Comparison of ENCODE assay signal across 8 cellular contexts in the genomic region with DNA sequence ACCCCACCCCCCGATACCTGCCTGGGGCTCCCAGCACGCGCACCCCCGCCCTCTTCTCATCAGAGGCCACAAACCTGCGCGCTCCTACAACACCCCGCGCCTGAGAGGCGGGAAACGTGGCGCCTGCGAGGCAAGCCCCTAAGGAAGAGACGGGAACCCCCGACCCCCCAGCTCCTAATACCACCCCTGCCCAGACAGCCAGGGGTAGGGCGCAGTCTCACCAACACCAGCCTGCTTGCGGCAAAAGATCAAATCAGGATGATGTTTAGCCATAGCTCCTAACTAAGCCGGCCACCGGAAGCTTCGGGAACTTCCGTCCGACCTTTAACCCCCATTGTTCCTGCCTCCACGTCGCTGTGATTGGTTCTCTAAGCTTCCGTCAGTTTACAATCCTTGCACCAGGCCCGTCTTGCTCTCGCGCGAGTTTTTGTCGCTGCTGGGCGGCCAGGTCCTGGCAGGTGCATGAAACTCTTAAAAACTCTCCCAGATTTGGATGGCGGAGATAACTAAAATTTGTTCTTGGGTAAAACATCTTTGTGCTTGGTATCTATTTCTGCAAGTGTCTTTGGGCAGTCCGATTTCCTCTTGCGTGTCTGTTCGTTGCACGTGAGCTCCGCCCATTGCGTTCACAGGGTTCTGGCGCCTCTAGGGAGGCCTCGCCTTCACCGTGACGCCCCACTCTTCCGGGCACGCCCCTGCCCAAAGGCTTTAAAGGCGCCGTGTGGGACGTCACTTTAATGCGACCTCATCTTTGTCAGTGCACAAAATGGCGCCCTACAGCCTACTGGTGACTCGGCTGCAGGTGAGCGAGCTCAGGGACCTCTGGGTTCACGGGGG. TPM values are rescaled to one million over a fixed set of nuclear protein-coding genes. Genes with fewer than 3 reads are reported as not detected.
DNase-seq lines count a peak whose midpoint lies in the region; ATAC-seq, FAIRE-seq and TF ChIP-seq lines count a peak whose summit lies in the region.

A gene (plus strand): TSS at position 737 of the 837 bp plus-strand sequence. CDS start 30 bp downstream, at position 767.
A gene with protein sequence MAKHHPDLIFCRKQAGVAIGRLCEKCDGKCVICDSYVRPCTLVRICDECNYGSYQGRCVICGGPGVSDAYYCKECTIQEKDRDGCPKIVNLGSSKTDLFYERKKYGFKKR (minus strand): TSS at position 312 of the 837 bp plus-strand sequence. CDS start 39 bp downstream, at position 273.

- TF ChIP-seq CTCF in CD14-positive monocyte (IDR thresholded peaks at IDR 0.05) (no peak), HepG2 (CRISPR knock-in tag; IDR thresholded peaks at IDR 0.05) (no peak; the same call in 1 of the 2 replicates)

- ATAC-seq in GM19397 (IDR thresholded peaks at IDR 0.05; ENCODE audit: unreplicated experiment) = peak; percentile 89
- peak; percentile 80 for ATAC-seq in HG03571 (IDR thresholded peaks at IDR 0.05; ENCODE audit: unreplicated experiment)
- ATAC-seq in HepG2 = peak; percentile 93

- peak within 1 kb of the TSS; percentile 98 for H3K27ac ChIP-seq in HepG2 (ENCODE audit: extremely low read length, insufficient read depth, low read length)

- TF ChIP-seq POLR2A in HepG2 (IDR thresholded peaks at IDR 0.05; ENCODE audit: insufficient read depth in 1 of 2, low read depth in 2 of 2, low read length in 2 of 2) = peak; percentile 75 to 82

- TF ChIP-seq RAD21 in HepG2 (CRISPR knock-in tag; IDR thresholded peaks at IDR 0.05) = no peak

- CTCF ChIA-PET in HepG2 (lab: Yijun Ruan, JAX; ENCODE audit: low intra/inter-chr PET ratio, low total read pairs) = no interaction called here

- peak within 1 kb of the TSS; percentile 97 for H3K4me2 ChIP-seq in HepG2 (ENCODE audit: low read depth, low read length)

- peak within 1 kb of the TSS; percentile 92 for H3K9ac ChIP-seq in HepG2 (ENCODE audit: insufficient read depth, low read depth, low read length)

- peak; percentile 98 for DNase-seq in CD14-positive monocyte (ENCODE audit: low spot score)
- DNase-seq in NCI-H82 (lab: John Stamatoyannopoulos, UW) = peak; percentile 97
- peak; percentile 98 to 99 for DNase-seq in activated CD4-positive, alpha-beta T cell treated with anti-CD3 and anti-CD28 coated beads, Interleukin-2, amount 50 U/mL, for 48 hours
- peak; percentile 96 to 98 for DNase-seq in dermis microvascular lymphatic vessel endothelial cell (ENCODE audit: low read depth in 2 of 2)
- DNase-seq in HepG2 (ENCODE audit: low spot score) = peak; percentile 96
- peak; percentile 97 for DNase-seq in stimulated activated CD4-positive, alpha-beta T cell treated with anti-CD3 and anti-CD28 coated beads, Interleukin-4, amount 100 ng/mL, for 1 hour

- under 1% methylated on average over 34 of the region's 51 CpGs for WGBS in HepG2 (ENCODE audit: low lambda C conversion rate)

- H3K36me3 ChIP-seq in HepG2 (replicated peaks in 1 of 2; ENCODE audit: control insufficient read depth in 1 of 2, insufficient read depth in 2 of 2, low read length in 2 of 2) = peaks cover 10 to 37% of the 10 kb centered on the region in 2 experiments

- H3K27me3 ChIP-seq in HepG2 (ENCODE audit: control insufficient read depth in 1 of 2, insufficient read depth in 2 of 2, low read length in 2 of 2) = no peaks in the 10 kb centered on the region; a peak in 1 of 5 replicates

- intact Hi-C loops in CD14-positive monocyte (cut with micrococcal nuclease) = loop anchor here (1.0 to 10.0 kb wide), 5 partner anchors 20 to 366 kb away; a partner anchor contains a TSS
- intact Hi-C loops in HepG2 (cut with micrococcal nuclease; ENCODE audit: unreplicated experiment) = loop anchor here (1.0 kb wide), 1 partner anchor 20 kb away; no protein-coding TSS in a partner anchor

- no TSS peak for BruUV-seq in HepG2 (replicated peaks; lab: Mats Ljungman, UMichigan)

- H3K4me1 Mint-ChIP-seq in CD14-positive monocyte = peaks cover 27% of the 10 kb centered on the region

- TF ChIP-seq EP300 in HepG2 (IDR thresholded peaks at IDR 0.05; ENCODE audit: low read depth in 2 of 2, low read length in 2 of 2) (peak in 1 of 2 experiments; percentile 100; a peak in 2 of 4 replicates), HepG2 (CRISPR knock-in tag; IDR thresholded peaks at IDR 0.05; ENCODE audit: borderline replicate concordance) (no peak)

- H3K27ac Mint-ChIP-seq in CD14-positive monocyte = peak within 1 kb of the TSS; percentile 99 to 100 (median 99)

- H3K9me3 Mint-ChIP-seq in CD14-positive monocyte = no peaks in the 10 kb centered on the region

- H3K9me3 ChIP-seq in HepG2 (ENCODE audit: low read length) = no peaks in the 10 kb centered on the region

- H3K27me3 Mint-ChIP-seq in CD14-positive monocyte (ENCODE audit: low read depth in 3 of 3) = no peaks in the 10 kb centered on the region

- in situ Hi-C loops in HepG2 (cut with HindIII; ENCODE audit: extremely low pct_ligation_motif_present, low pct_unique_long_range_greater_than_20kb) = no loop called here

- peak within 1 kb of the TSS; percentile 92 to 95 (median 92) for H3K4me3 ChIP-seq in HepG2 (replicated peaks in 1 of 3; ENCODE audit: insufficient read depth in 1 of 3, low read depth in 2 of 3, low read length in 3 of 3)

- peak; percentile 98 for FAIRE-seq in HepG2 (lab: Jason Lieb, UNC)

- H3K4me3 Mint-ChIP-seq in CD14-positive monocyte = peak within 1 kb of the TSS; percentile 88 to 96

- H3K36me3 Mint-ChIP-seq in CD14-positive monocyte = peaks cover 45 to 54% of the 10 kb centered on the region in 2 donors

- peak within 1 kb of the TSS; percentile 87 for H2AFZ ChIP-seq in HepG2 (ENCODE audit: low read length)

- H4K20me1 ChIP-seq in HepG2 (ENCODE audit: insufficient read depth, low read length) = no peaks in the 10 kb centered on the region; the same call in 1 of the 2 replicates

- POLR2A ChIA-PET in HepG2 (lab: Yijun Ruan, JAX) = interaction anchor here (0.6 to 2.6 kb wide), 21 partner anchors 10 to 364 kb away, joined by 3 to 122 read pairs (median 6); a partner anchor contains a TSS

- H3K79me2 ChIP-seq in HepG2 (ENCODE audit: insufficient read depth, low read length) = peaks cover 77% of the 10 kb centered on the region

- H3K4me1 ChIP-seq in HepG2 (ENCODE audit: insufficient read depth, low read length) = peaks cover 66% of the 10 kb centered on the region

TF ChIP-seq in HepG2, 621 proteins besides CTCF, POLR2A, EP300 and RAD21 (continues in another document):
- TF ChIP-seq ZNF720 (CRISPR knock-in tag; IDR thresholded peaks at IDR 0.05) (no peak), HOXA7 (CRISPR knock-in tag; IDR thresholded peaks at IDR 0.05) (no peak)

RNA-seq across cellular contexts. Expression of the first gene that starts in this region (rescaled TPM):
- polyA plus RNA-seq in CD14-positive monocyte = 10 to 100 TPM; 64.2 to 75.8 TPM
- total RNA-seq in dermis microvascular lymphatic vessel endothelial cell = 66.5 and 93.9 TPM in 2 replicates
- total RNA-seq in HepG2 (2016; rRNA removed; fragmentation: Illumina TruSeq; extraction: Trizol) = 39.3 and 45.6 TPM in 2 replicates
- total RNA-seq in HepG2 (2016; cell fraction: cytosol; rRNA removed; fragmentation: Illumina TruSeq; extraction: Trizol; ENCODE audit: low read depth) = 34.7 and 46.3 TPM in 2 replicates
- total RNA-seq in HepG2 (2016; cell fraction: insoluble cytoplasmic fraction; rRNA removed; fragmentation: Illumina TruSeq; extraction: Trizol) = 35.3 and 49.1 TPM in 2 replicates
- total RNA-seq in HepG2 (2016; cell fraction: membrane; rRNA removed; fragmentation: Illumina TruSeq; extraction: Trizol) = 68.4 and 83.2 TPM in 2 replicates
- 37.1 and 37.3 TPM in 2 replicates for total RNA-seq in HepG2 (2016; cell fraction: nucleus; rRNA removed; fragmentation: Illumina TruSeq; extraction: Trizol)
- 19.2 and 19.4 TPM in 2 replicates for polyA plus RNA-seq in HepG2 (2011; rRNA removed)
- polyA plus RNA-seq in HepG2 (2011; cell fraction: cytosol; rRNA removed) = 34.8 and 36.5 TPM in 2 replicates
- polyA plus RNA-seq in HepG2 (2011; cell fraction: nucleus; rRNA removed) = 61.6 and 75.9 TPM in 2 replicates
- polyA plus RNA-seq in HepG2 (2012) = 57.9 and 62.9 TPM in 2 replicates
- polyA plus RNA-seq in HepG2 (2016; cell fraction: cytosol; fragmentation: Illumina TruSeq; extraction: Trizol; ENCODE audit: low read depth) = 61.5 and 78.5 TPM in 2 replicates
- 39.9 and 50.2 TPM in 2 replicates for polyA plus RNA-seq in HepG2 (2016; cell fraction: insoluble cytoplasmic fraction; fragmentation: Illumina TruSeq; extraction: Trizol; ENCODE audit: low read depth)
- polyA plus RNA-seq in HepG2 (2016; cell fraction: membrane; fragmentation: Illumina TruSeq; extraction: Trizol; ENCODE audit: low read depth) = 77.9 and 110 TPM in 2 replicates
- 51.9 and 54.4 TPM in 2 replicates for polyA plus RNA-seq in HepG2 (2016; cell fraction: nucleus; fragmentation: Illumina TruSeq; extraction: Trizol; ENCODE audit: insufficient read depth, low read depth)
- 18.9 and 35.9 TPM in 2 replicates for polyA minus RNA-seq in HepG2 (2011; rRNA and poly(A)+ RNA removed; ENCODE audit: low replicate concordance)
- polyA minus RNA-seq in HepG2 (2011; cell fraction: cytosol; rRNA and poly(A)+ RNA removed) = 31.6 and 35.4 TPM in 2 replicates
- polyA minus RNA-seq in HepG2 (2011; cell fraction: nucleus; rRNA and poly(A)+ RNA removed) = 29.2 and 32.8 TPM in 2 replicates

RNA-seq across cellular contexts. Expression of the second gene that starts in this region (rescaled TPM):
- 10 to 100 TPM; 22.0 to 26.3 TPM for polyA plus RNA-seq in CD14-positive monocyte
- total RNA-seq in dermis microvascular lymphatic vessel endothelial cell = 62.8 and 68.0 TPM in 2 replicates
- 105 and 154 TPM in 2 replicates for total RNA-seq in HepG2 (2016; rRNA removed; fragmentation: Illumina TruSeq; extraction: Trizol)
- 34.8 TPM in 2 replicates for total RNA-seq in HepG2 (2016; cell fraction: cytosol; rRNA removed; fragmentation: Illumina TruSeq; extraction: Trizol; ENCODE audit: low read depth)
- total RNA-seq in HepG2 (2016; cell fraction: insoluble cytoplasmic fraction; rRNA removed; fragmentation: Illumina TruSeq; extraction: Trizol) = 107 and 165 TPM in 2 replicates
- total RNA-seq in HepG2 (2016; cell fraction: membrane; rRNA removed; fragmentation: Illumina TruSeq; extraction: Trizol) = 55.9 and 58.9 TPM in 2 replicates
- 38.4 and 43.4 TPM in 2 replicates for total RNA-seq in HepG2 (2016; cell fraction: nucleus; rRNA removed; fragmentation: Illumina TruSeq; extraction: Trizol)
- polyA plus RNA-seq in HepG2 (2011; rRNA removed) = 50.7 and 56.6 TPM in 2 replicates
- 43.0 and 50.6 TPM in 2 replicates for polyA plus RNA-seq in HepG2 (2011; cell fraction: cytosol; rRNA removed)
- polyA plus RNA-seq in HepG2 (2011; cell fraction: nucleus; rRNA removed) = 14.8 and 17.9 TPM in 2 replicates
- 42.0 and 46.3 TPM in 2 replicates for polyA plus RNA-seq in HepG2 (2012)
- 22.7 and 24.1 TPM in 2 replicates for polyA plus RNA-seq in HepG2 (2016; cell fraction: cytosol; fragmentation: Illumina TruSeq; extraction: Trizol; ENCODE audit: low read depth)
- polyA plus RNA-seq in HepG2 (2016; cell fraction: insoluble cytoplasmic fraction; fragmentation: Illumina TruSeq; extraction: Trizol; ENCODE audit: low read depth) = 141 and 153 TPM in 2 replicates
- polyA plus RNA-seq in HepG2 (2016; cell fraction: membrane; fragmentation: Illumina TruSeq; extraction: Trizol; ENCODE audit: low read depth) = 38.6 and 42.2 TPM in 2 replicates
- polyA plus RNA-seq in HepG2 (2016; cell fraction: nucleus; fragmentation: Illumina TruSeq; extraction: Trizol; ENCODE audit: insufficient read depth, low read depth) = 44.4 and 50.2 TPM in 2 replicates
- polyA minus RNA-seq in HepG2 (2011; rRNA and poly(A)+ RNA removed; ENCODE audit: low replicate concordance) = 22.2 and 41.1 TPM in 2 replicates
- polyA minus RNA-seq in HepG2 (2011; cell fraction: cytosol; rRNA and poly(A)+ RNA removed) = 11.8 and 12.4 TPM in 2 replicates
- 14.3 and 15.1 TPM in 2 replicates for polyA minus RNA-seq in HepG2 (2011; cell fraction: nucleus; rRNA and poly(A)+ RNA removed)

Comparison
In these comparisons a context has a peak if more than half of its experiments do, and no peak if none do; other contexts are left out.
1. Peak in every context shown above with its lines: DNase-seq, ATAC-seq, H3K4me3 ChIP-seq and H3K27ac ChIP-seq.